11 cellular contexts compared by ENCODE assay signal in the genomic region with DNA sequence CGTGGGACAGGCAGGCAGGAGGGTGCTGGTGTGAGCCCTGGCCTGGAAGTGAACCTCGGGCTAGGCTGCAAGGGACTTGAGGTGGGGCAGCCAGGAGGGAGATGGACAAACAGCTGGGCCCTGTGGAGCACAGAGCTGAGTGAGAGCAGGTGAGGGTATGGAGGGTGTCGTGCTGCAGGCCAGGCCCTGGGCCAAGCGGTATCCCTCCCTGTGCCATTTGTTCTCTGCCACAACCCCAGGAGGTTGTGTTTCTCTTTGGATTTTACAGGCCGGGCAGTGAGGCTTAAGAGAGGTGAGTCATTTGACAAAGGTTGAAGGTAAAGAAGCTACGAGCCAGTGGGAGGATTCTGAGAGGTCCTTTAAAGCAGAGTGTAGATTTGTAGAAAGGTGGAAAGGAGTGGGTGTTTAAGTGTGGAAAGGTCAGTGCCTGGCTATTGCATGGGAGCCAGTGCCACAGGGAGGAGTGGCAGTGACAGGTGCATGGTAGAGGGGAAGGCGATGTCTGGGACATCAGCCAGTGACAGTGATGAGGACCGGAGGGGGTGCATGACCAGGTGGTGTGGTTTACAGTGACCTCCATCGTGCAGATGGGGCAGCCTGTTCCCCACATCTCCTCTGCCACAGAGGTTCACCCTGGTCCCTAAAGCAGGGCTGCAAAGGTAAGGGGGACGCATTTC. TPM values are rescaled to one million over a fixed set of nuclear protein-coding genes. Genes with fewer than 3 reads are reported as not detected.
A peak's percentile ranks its signal among the peaks of the same experiment; 100 is the strongest.
DNase-seq lines count a peak whose midpoint lies in the region; ATAC-seq and TF ChIP-seq lines count a peak whose summit lies in the region.
"Had no signal": no experiment of that assay in that cellular context is flagged by ENCODE, and none has a peak within 500 bp of the region (broad histone marks: within the 10 kb centered on the region; RNA-seq: fewer than 3 reads in every experiment).

No MANE protein-coding gene starts in this region.

- H3K4me2 ChIP-seq in PC-3 (ENCODE audit: low read length), result peak overlapping the region; percentile 78
- no peak overlapping the region for H3K4me2 ChIP-seq in osteoblast (ENCODE audit: insufficient read depth, low read length)

- H3K4me3 ChIP-seq in PC-3 (ENCODE audit: low read length) (no peak overlapping the region), osteoblast (ENCODE audit: insufficient read depth, low read length) (peak overlapping the region; percentile 41)

- H3K36me3 ChIP-seq in PC-3 (ENCODE audit: low read depth, low read length) (no peaks in the 10 kb centered on the region), osteoblast (ENCODE audit: insufficient read depth, low read length) (no peaks in the 10 kb centered on the region)

- POLR2A ChIA-PET in PC-3 (lab: Charles Lee; ENCODE audit: unreplicated experiment), result no interaction called here

- no peaks in the 10 kb centered on the region for H3K9me3 Mint-ChIP-seq in Calu3 (ENCODE audit: low read depth, unreplicated experiment)
- H3K9me3 Mint-ChIP-seq: activated T-helper 1 cell treated with anti-CD3 and anti-CD28 coated beads, Interleukin-12 subunit alpha, Interleukin-12 subunit beta, Interleukin-2, Interleukin-4 antibody, amounts not matched to agents 30 ng/mL and 10 ng/mL and 1 ng/mL, durations not matched to agents 14 hours and 24 hours and 36 hours had no signal

- no peaks in the 10 kb centered on the region for H3K9me2 ChIP-seq in PC-3 (replicated peaks; ENCODE audit: low read length)

- no peak overlapping the region for H2AFZ ChIP-seq in PC-3 (ENCODE audit: low read length)
- no peak overlapping the region for H2AFZ ChIP-seq in osteoblast (ENCODE audit: low read length)

- no peaks in the 10 kb centered on the region for H3K36me3 Mint-ChIP-seq in Calu3 (ENCODE audit: insufficient read depth, unreplicated experiment)

- intact Hi-C loops in Calu3 (cut with micrococcal nuclease; ENCODE audit: unreplicated experiment) (no loop called here), PC-3 (cut with micrococcal nuclease) (loop anchor here (10.0 kb wide), 2 partner anchors 53 to 143 kb away; no protein-coding TSS in a partner anchor)

- H3F3A ChIP-seq in PC-3 (ENCODE audit: low read length, unreplicated experiment), result no peaks in the 10 kb centered on the region

- peak overlapping the region; percentile 29 for H3K4me3 Mint-ChIP-seq in Calu3 (ENCODE audit: low read depth, unreplicated experiment)
- H3K4me3 Mint-ChIP-seq: activated T-helper 1 cell treated with anti-CD3 and anti-CD28 coated beads, Interleukin-12 subunit alpha, Interleukin-12 subunit beta, Interleukin-2, Interleukin-4 antibody, amounts not matched to agents 30 ng/mL and 10 ng/mL and 1 ng/mL, durations not matched to agents 14 hours and 24 hours and 36 hours had no signal

- H3K27ac ChIP-seq in PC-3 (ENCODE audit: low read length) (peak overlapping the region; percentile 53), epithelial cell of prostate (peak overlapping the region; percentile 7), osteoblast (ENCODE audit: low read depth, low read length) (peak overlapping the region; percentile 2)

- TF ChIP-seq CTCF in Calu3 (IDR thresholded peaks at IDR 0.05; ENCODE audit: unreplicated experiment), result no peak
- TF ChIP-seq CTCF in PC-3 (conservative IDR thresholded peaks at IDR 0.05; ENCODE audit: low read depth, low read length), result no peak
- no peak for TF ChIP-seq CTCF in osteoblast (IDR thresholded peaks at IDR 0.05; ENCODE audit: extremely low read depth, low read depth, low read length)

- H3K9me3 ChIP-seq in PC-3 (ENCODE audit: low read length) (no peaks in the 10 kb centered on the region), osteoblast (ENCODE audit: low read depth, low read length) (no peaks in the 10 kb centered on the region)

- H3K27me3 ChIP-seq in PC-3 (ENCODE audit: low read length) (no peaks in the 10 kb centered on the region), osteoblast (ENCODE audit: insufficient read depth, low read length) (no peaks in the 10 kb centered on the region)

- H4K20me1 ChIP-seq in PC-3 (ENCODE audit: low read length) (no peaks in the 10 kb centered on the region), osteoblast (ENCODE audit: insufficient read depth, low read length) (no peaks in the 10 kb centered on the region)

- BruUV-seq in Calu3 (replicated peaks; lab: Mats Ljungman, UMichigan), result no TSS peak
- BruUV-seq in PC-3 (replicated peaks; lab: Mats Ljungman, UMichigan), result no TSS peak

- peak overlapping the region; percentile 6; the same call in 1 of the 2 replicates for H3K9ac ChIP-seq in PC-3 (ENCODE audit: low read length)

- CTCF ChIA-PET in Calu3 (lab: Charles Lee), result interaction anchor here (0.6 to 1.0 kb wide), 2 partner anchors 11 to 39 kb away, joined by 3 to 10 read pairs; no protein-coding TSS in a partner anchor
- CTCF ChIA-PET in PC-3 (lab: Charles Lee), result interaction anchor here (0.6 to 1.1 kb wide), 4 partner anchors 39 to 913 kb away, joined by 3 to 4 read pairs (median 4); no protein-coding TSS in a partner anchor

- peaks cover 16% of the 10 kb centered on the region for H3K4me1 ChIP-seq in PC-3 (ENCODE audit: insufficient read depth, low read length)
- peaks cover 17% of the 10 kb centered on the region for H3K4me1 ChIP-seq in osteoblast (ENCODE audit: insufficient read depth, low read length)

- no peaks in the 10 kb centered on the region for H3K79me2 ChIP-seq in PC-3 (ENCODE audit: low read length)
- H3K79me2 ChIP-seq in osteoblast (ENCODE audit: insufficient read depth, low read length), result no peaks in the 10 kb centered on the region

- ATAC-seq in PC-3, result peak; percentile 69

- DNase-seq in Calu3 (peak; percentile 1), PC-3 (peak; percentile 64), epithelial cell of prostate (ENCODE audit: low read depth, low spot score) (no peak), osteoblast (ENCODE audit: insufficient read length, low spot score, missing footprints) (peak; percentile 58), T-helper 2 cell (no peak), H4 (ENCODE audit: low spot score) (no peak)
- no peak for DNase-seq in stimulated activated CD4-positive, alpha-beta T cell treated with anti-CD3 and anti-CD28 coated beads, Interleukin-12 subunit alpha, Interleukin-12 subunit beta, amount 100 ng/mL, for 4 hours
- no peak for DNase-seq in activated CD8-positive, alpha-beta memory T cell treated with anti-CD3 and anti-CD28 coated beads, Interleukin-2, amount 50 U/mL, for 48 hours
- DNase-seq: NCI-H748 treated with DMSO at 0.1 percent for 48 hours, occipital lobe had no signal

- peak overlapping the region; percentile 19 for H3K27ac Mint-ChIP-seq in Calu3 (ENCODE audit: unreplicated experiment)
- H3K27ac Mint-ChIP-seq: activated T-helper 1 cell treated with anti-CD3 and anti-CD28 coated beads, Interleukin-12 subunit alpha, Interleukin-12 subunit beta, Interleukin-2, Interleukin-4 antibody, amounts not matched to agents 30 ng/mL and 10 ng/mL and 1 ng/mL, durations not matched to agents 14 hours and 24 hours and 36 hours had no signal

- no peaks in the 10 kb centered on the region for H3K27me3 Mint-ChIP-seq in Calu3 (ENCODE audit: unreplicated experiment)

- H3K4me1 Mint-ChIP-seq in Calu3 (ENCODE audit: low read depth, unreplicated experiment), result peaks cover 15% of the 10 kb centered on the region

RNA-seq across cellular contexts. Expression of gene GMPR, which starts 39.8 kb away (rescaled TPM):
- total RNA-seq in Calu3 (2022) (1.4 and 3.9 TPM in 2 replicates), PC-3 (2014; rRNA removed) (5.0 and 5.8 TPM in 2 replicates), osteoblast (6.5 and 7.4 TPM in 2 replicates)
- total RNA-seq in H4 (2014; rRNA removed; shearing (Covaris generic)), result 8.9 and 11.5 TPM in 2 replicates

Comparison
In these comparisons a context has a peak if more than half of its experiments do, and no peak if none do; other contexts are left out.
1. DNase-seq: peak in Calu3 (single experiment), PC-3 (single experiment) and osteoblast (single experiment); none in epithelial cell of prostate (single experiment), T-helper 2 cell (0 of 5), stimulated activated CD4-positive, alpha-beta T cell treated with anti-CD3 and anti-CD28 coated beads, Interleukin-12 subunit alpha, Interleukin-12 subunit beta, amount 100 ng/mL, for 4 hours (single experiment), activated CD8-positive, alpha-beta memory T cell treated with anti-CD3 and anti-CD28 coated beads, Interleukin-2, amount 50 U/mL, for 48 hours (single experiment) and H4 (single experiment).
2. H3K27ac ChIP-seq: peak in every context shown above with its lines; median percentile 53 in PC-3; 7 in epithelial cell of prostate; 2 in osteoblast.